Comparison of ENCODE assay signal across 8 cellular contexts in the genomic region with DNA sequence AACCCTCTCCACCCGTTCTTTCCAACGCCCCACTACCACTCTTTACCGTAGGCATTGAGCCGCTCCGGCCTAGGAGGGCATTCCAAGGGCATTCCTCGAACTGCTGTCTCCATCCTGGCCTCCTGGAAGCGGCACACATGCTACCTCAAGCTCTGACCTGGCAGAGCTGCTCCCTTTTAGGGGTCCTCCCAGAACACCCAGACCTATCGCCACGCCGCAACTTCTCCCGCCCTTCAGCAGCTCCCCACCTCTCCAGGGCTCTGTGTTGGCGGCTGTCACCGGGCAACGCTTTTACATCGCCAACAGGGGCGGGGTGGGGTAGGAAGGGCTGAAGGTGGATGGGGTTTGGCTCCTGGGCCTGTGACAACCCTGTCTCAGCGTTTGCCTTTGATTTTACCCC. TPM values are rescaled to one million over a fixed set of nuclear protein-coding genes. Genes with fewer than 3 reads are reported as not detected.
DNase-seq lines count a peak whose midpoint lies in the region; ATAC-seq and TF ChIP-seq lines count a peak whose summit lies in the region.

No MANE protein-coding gene starts in this region.

- no peaks in the 10 kb centered on the region for H3K27me3 Mint-ChIP-seq in stimulated activated naive CD8-positive, alpha-beta T cell treated with anti-CD3 and anti-CD28 coated beads, Interleukin-15, Interleukin-2, amounts not matched to agents 100 ng/mL and 50 ng/mL, for 24 hours
- no peaks in the 10 kb centered on the region for H3K27me3 Mint-ChIP-seq in chondrocyte (ENCODE audit: low read depth)

- no peaks in the 10 kb centered on the region for H3K9me3 ChIP-seq in mononuclear cell (ENCODE audit: low read depth, low read length)

- H3K4me3 Mint-ChIP-seq in stimulated activated naive CD8-positive, alpha-beta T cell treated with anti-CD3 and anti-CD28 coated beads, Interleukin-15, Interleukin-2, amounts not matched to agents 100 ng/mL and 50 ng/mL, for 24 hours, result peak overlapping the region; percentile 62
- H3K4me3 Mint-ChIP-seq in chondrocyte (ENCODE audit: unreplicated experiment), result peak overlapping the region; percentile 74

- TF ChIP-seq CTCF in chondrocyte (IDR thresholded peaks at IDR 0.05) (no peak), GM13977 (IDR thresholded peaks at IDR 0.05; ENCODE audit: extremely low read depth, insufficient read depth, missing control alignments) (no peak)

- no peaks in the 10 kb centered on the region for H3K36me3 Mint-ChIP-seq in stimulated activated naive CD8-positive, alpha-beta T cell treated with anti-CD3 and anti-CD28 coated beads, Interleukin-15, Interleukin-2, amounts not matched to agents 100 ng/mL and 50 ng/mL, for 24 hours (ENCODE audit: low read depth)
- no peaks in the 10 kb centered on the region for H3K36me3 Mint-ChIP-seq in chondrocyte (ENCODE audit: low read depth)

- H3K4me1 ChIP-seq in mononuclear cell (ENCODE audit: insufficient read depth, low read length), result peaks cover 28% of the 10 kb centered on the region

- H3K9me3 Mint-ChIP-seq in stimulated activated naive CD8-positive, alpha-beta T cell treated with anti-CD3 and anti-CD28 coated beads, Interleukin-15, Interleukin-2, amounts not matched to agents 100 ng/mL and 50 ng/mL, for 24 hours, result no peaks in the 10 kb centered on the region
- H3K9me3 Mint-ChIP-seq in chondrocyte (ENCODE audit: low read depth), result no peaks in the 10 kb centered on the region

- in situ Hi-C loops in GM13977 (cut with MboI; ENCODE audit: low pct_unique_long_range_greater_than_20kb, low sequenced_read_pairs, unreplicated experiment), result no loop called here

- H3K4me3 ChIP-seq in mononuclear cell (ENCODE audit: low read length), result peak overlapping the region; percentile 37

- no peak for DNase-seq in stimulated activated naive CD8-positive, alpha-beta T cell treated with anti-CD3 and anti-CD28 coated beads, Interleukin-15, Interleukin-2, amounts not matched to agents 100 U/mL and 50 U/mL, for 24 hours
- DNase-seq in chondrocyte (ENCODE audit: low spot score) (peak; percentile 56), activated gamma-delta T cell treated with Interleukin-2 at 50 U/mL for 16 hours (no peak), GM13977 (ENCODE audit: low spot score) (no peak)
- no peak for DNase-seq in activated CD4-positive, CD25-positive, alpha-beta regulatory T cell (lab: John Stamatoyannopoulos, UW)
- DNase-seq in stimulated activated CD4-positive, alpha-beta T cell treated with anti-CD3 and anti-CD28 coated beads, Interleukin-2, amount 100 ng/mL, for 48 hours, result no peak

- peaks cover 7% of the 10 kb centered on the region for H3K27me3 ChIP-seq in mononuclear cell (ENCODE audit: insufficient read depth, low read length)

- no peak for ATAC-seq in stimulated activated naive CD8-positive, alpha-beta T cell treated with anti-CD3 and anti-CD28 coated beads, Interleukin-15, Interleukin-2, amounts not matched to agents 100 U/mL and 50 U/mL, for 24 hours

- peaks cover 32% of the 10 kb centered on the region for H3K4me1 Mint-ChIP-seq in stimulated activated naive CD8-positive, alpha-beta T cell treated with anti-CD3 and anti-CD28 coated beads, Interleukin-15, Interleukin-2, amounts not matched to agents 100 ng/mL and 50 ng/mL, for 24 hours (ENCODE audit: low read depth)
- H3K4me1 Mint-ChIP-seq in chondrocyte (ENCODE audit: low read depth), result peaks cover 21% of the 10 kb centered on the region

- no peak overlapping the region for H3K27ac Mint-ChIP-seq in stimulated activated naive CD8-positive, alpha-beta T cell treated with anti-CD3 and anti-CD28 coated beads, Interleukin-15, Interleukin-2, amounts not matched to agents 100 ng/mL and 50 ng/mL, for 24 hours
- peak overlapping the region; percentile 18 for H3K27ac Mint-ChIP-seq in chondrocyte (ENCODE audit: unreplicated experiment)

RNA-seq across cellular contexts. Expression of a gene that starts 4.6 kb away (rescaled TPM):
- 5.3 to 7.5 TPM (median 6.8 TPM) in 3 replicates for total RNA-seq in chondrocyte
- 0.10 TPM for total RNA-seq in mononuclear cell

RNA-seq across cellular contexts. Expression of a gene that starts 52.0 kb away (rescaled TPM):
- 15.6 to 17.9 TPM (median 17.6 TPM) in 3 replicates for total RNA-seq in chondrocyte
- 8.9 TPM for total RNA-seq in mononuclear cell

RNA-seq across cellular contexts. Expression of a gene that starts 52.3 kb away (rescaled TPM):
- total RNA-seq in chondrocyte, result 0.90 to 2.5 TPM (median 1.0 TPM) in 3 replicates
- total RNA-seq in mononuclear cell, result 0.21 TPM
